Comparison of ENCODE assay signal across 29 cellular contexts in genomic region chr4:10168151-10168550, GRCh38.
"Had no signal": no experiment of that assay in that cellular context is flagged by ENCODE, and none has a peak within 500 bp of the region (broad histone marks: within the 10 kb centered on the region; RNA-seq: fewer than 3 reads in every experiment).

No MANE protein-coding gene starts in this region.

- H3K27me3 ChIP-seq: esophagus muscularis mucosa, right atrium auricular region, stomach, tibial artery, upper lobe of left lung, uterus had no signal

- H3K9me3 Mint-ChIP-seq: naive thymus-derived CD8-positive, alpha-beta T cell; nephron progenitor cell; stimulated activated effector memory CD8-positive, alpha-beta T cell treated with anti-CD3 and anti-CD28 coated beads, Interleukin-12 subunit alpha, Interleukin-12 subunit beta, amount 100 ng/mL, for 72 hours had no signal

- DNase-seq: cerebellar nuclear complex; cortex of kidney; dorsolateral prefrontal cortex; effector CD4-positive, alpha-beta T cell; foreskin melanocyte; glutamatergic neuron; heart right ventricle; hippocampal formation; kidney glomerular epithelial cell; mesenchymal stem cell; midbrain; naive thymus-derived CD8-positive, alpha-beta T cell; nephron progenitor cell; nucleus accumbens; stimulated activated CD4-positive, alpha-beta T cell treated with anti-CD3 and anti-CD28 coated beads, Interleukin-2, amount 100 ng/mL, for 24 hours; stimulated activated CD4-positive, alpha-beta T cell treated with anti-CD3 and anti-CD28 coated beads, Interleukin-4, amount 100 ng/mL, for 24 hours; stimulated activated naive CD4-positive, alpha-beta T cell treated with Interleukin-2 at 50 U/mL for 16 hours; stomach; upper lobe of left lung; uterus had no signal

- H3K4me1 ChIP-seq: prostate gland, uterus had no signal

- H3K27ac Mint-ChIP-seq: naive thymus-derived CD8-positive, alpha-beta T cell; nephron progenitor cell; stimulated activated effector memory CD8-positive, alpha-beta T cell treated with anti-CD3 and anti-CD28 coated beads, Interleukin-12 subunit alpha, Interleukin-12 subunit beta, amount 100 ng/mL, for 72 hours had no signal

- H3K4me3 ChIP-seq: dorsolateral prefrontal cortex, esophagus muscularis mucosa, heart right ventricle, lung, prostate gland, right atrium auricular region, stomach, tibial artery, upper lobe of left lung, uterus had no signal

- H3K9me3 ChIP-seq: esophagus muscularis mucosa, heart right ventricle, prostate gland, right atrium auricular region, stomach, tibial artery, upper lobe of left lung, uterus had no signal

- H3K36me3 Mint-ChIP-seq: naive thymus-derived CD8-positive, alpha-beta T cell; stimulated activated effector memory CD8-positive, alpha-beta T cell treated with anti-CD3 and anti-CD28 coated beads, Interleukin-12 subunit alpha, Interleukin-12 subunit beta, amount 100 ng/mL, for 72 hours had no signal

- FAIRE-seq: islet of Langerhans had no signal

- H3K4me1 Mint-ChIP-seq: nephron progenitor cell; stimulated activated effector memory CD8-positive, alpha-beta T cell treated with anti-CD3 and anti-CD28 coated beads, Interleukin-12 subunit alpha, Interleukin-12 subunit beta, amount 100 ng/mL, for 72 hours had no signal

- H3K27ac ChIP-seq: dorsolateral prefrontal cortex, esophagus muscularis mucosa, heart right ventricle, prostate gland, right atrium auricular region, stomach, tibial artery, upper lobe of left lung, uterus had no signal

- H3K27me3 Mint-ChIP-seq: naive thymus-derived CD8-positive, alpha-beta T cell had no signal

- ATAC-seq: heart right ventricle; left lobe of liver; naive thymus-derived CD8-positive, alpha-beta T cell; sciatic nerve; stimulated activated effector memory CD8-positive, alpha-beta T cell treated with anti-CD3 and anti-CD28 coated beads, Interleukin-12 subunit alpha, Interleukin-12 subunit beta, amount 100 ng/mL, for 72 hours had no signal

- H3K36me3 ChIP-seq: esophagus muscularis mucosa, heart right ventricle, prostate gland, right atrium auricular region, stomach, tibial artery, upper lobe of left lung, uterus had no signal

- H3K4me3 Mint-ChIP-seq: naive thymus-derived CD8-positive, alpha-beta T cell; nephron progenitor cell; stimulated activated effector memory CD8-positive, alpha-beta T cell treated with anti-CD3 and anti-CD28 coated beads, Interleukin-12 subunit alpha, Interleukin-12 subunit beta, amount 100 ng/mL, for 72 hours had no signal
